Comparison of ENCODE assay signal across 18 cellular contexts in genomic region chrY:13127057-13127456, GRCh38.
DNase-seq lines count a peak whose midpoint lies in the region; ATAC-seq and TF ChIP-seq lines count a peak whose summit lies in the region.
"Had no signal": no experiment of that assay in that cellular context is flagged by ENCODE, and none has a peak within 500 bp of the region (broad histone marks: within the 10 kb centered on the region; RNA-seq: fewer than 3 reads in every experiment).

No MANE protein-coding gene starts in this region.

- no peaks in the 10 kb centered on the region for H3K9me3 Mint-ChIP-seq in activated T-helper 17 cell treated with anti-CD3 and anti-CD28 coated beads, Interleukin-2, amount 50 U/mL, for 72 hours
- H3K9me3 Mint-ChIP-seq in activated T-helper 1 cell treated with anti-CD3 and anti-CD28 coated beads, Interleukin-12 subunit alpha, Interleukin-12 subunit beta, Interleukin-2, Interleukin-4 antibody, amounts not matched to agents 30 ng/mL and 10 ng/mL and 1 ng/mL, durations not matched to agents 14 hours and 24 hours and 36 hours: no peaks in the 10 kb centered on the region

- intact Hi-C loops in stomach (cut with DNase I; ENCODE audit: low total_unique reads): no loop called here
- intact Hi-C loops in activated T-helper 1 cell treated with anti-CD3 and anti-CD28 coated beads, Interleukin-12 subunit alpha, Interleukin-12 subunit beta, Interleukin-2, Interleukin-4 antibody, amounts not matched to agents 30 ng/mL and 10 ng/mL and 1 ng/mL, durations not matched to agents 14 hours and 24 hours and 36 hours (cut with micrococcal nuclease): no loop called here

- DNase-seq in stomach (no peak), activated T-cell treated with anti-CD3 and anti-CD28 coated beads for 4 hours (no peak)
- DNase-seq in activated T-helper 1 cell treated with anti-CD3 and anti-CD28 coated beads, Interleukin-12 subunit alpha, Interleukin-12 subunit beta, Interleukin-2, Interleukin-4 antibody, amounts not matched to agents 30 ng/mL and 10 ng/mL and 1 ng/mL, durations not matched to agents 14 hours and 24 hours and 36 hours (ENCODE audit: low spot score): no peak
- DNase-seq: activated CD8-positive, alpha-beta memory T cell treated with anti-CD3 and anti-CD28 coated beads, Interleukin-2, amount 50 U/mL, for 4 hours; activated naive CD4-positive, alpha-beta T cell treated with anti-CD3 and anti-CD28 coated beads, Interleukin-2, amount 50 U/mL, for 16 hours; EL; hypothalamus; IMR-90; NCI-H2029 treated with DMSO at 0.1 percent for 48 hours; NCI-H524; SHP77 treated with DMSO at 0.1 percent for 48 hours had no signal

- TF ChIP-seq CTCF in stomach (IDR thresholded peaks at IDR 0.05): no peak

- H3K27me3 ChIP-seq in stomach: no peaks in the 10 kb centered on the region
- H3K27me3 ChIP-seq: tibial nerve had no signal

- TF ChIP-seq POLR2A in stomach (IDR thresholded peaks at IDR 0.05): no peak

- no peaks in the 10 kb centered on the region for H3K9me3 ChIP-seq in stomach
- H3K9me3 ChIP-seq: tibial nerve had no signal

- no peak for TF ChIP-seq EP300 in stomach (IDR thresholded peaks at IDR 0.05)

- no peaks in the 10 kb centered on the region for H3K36me3 Mint-ChIP-seq in activated T-helper 17 cell treated with anti-CD3 and anti-CD28 coated beads, Interleukin-2, amount 50 U/mL, for 72 hours (ENCODE audit: low read depth)
- H3K36me3 Mint-ChIP-seq in activated T-helper 1 cell treated with anti-CD3 and anti-CD28 coated beads, Interleukin-12 subunit alpha, Interleukin-12 subunit beta, Interleukin-2, Interleukin-4 antibody, amounts not matched to agents 30 ng/mL and 10 ng/mL and 1 ng/mL, durations not matched to agents 14 hours and 24 hours and 36 hours (ENCODE audit: low read depth): no peaks in the 10 kb centered on the region

- no peak overlapping the region for H3K27ac ChIP-seq in stomach
- H3K27ac ChIP-seq: tibial nerve had no signal

- 18 to 54% (median 41%) methylated on average over 2 to 4 of the region's 4 CpGs; no CpG with 5 or more reads in 2 of the 5 donors for WGBS in stomach, 5 donors

- peak; percentile 91 for ATAC-seq in GM19452 (IDR thresholded peaks at IDR 0.05; ENCODE audit: unreplicated experiment)
- peak; percentile 90 for ATAC-seq in HG02642 (IDR thresholded peaks at IDR 0.05; ENCODE audit: poor library complexity, unreplicated experiment)
- ATAC-seq in HG03439 (IDR thresholded peaks at IDR 0.05; ENCODE audit: unreplicated experiment): peak; percentile 92
- ATAC-seq in activated T-helper 17 cell treated with anti-CD3 and anti-CD28 coated beads, Interleukin-2, amount 50 U/mL, for 72 hours (replicated peaks): peak; percentile 57
- ATAC-seq in GM18517 (IDR thresholded peaks at IDR 0.05; ENCODE audit: unreplicated experiment): no peak
- ATAC-seq: HCT116 had no signal

- H3K27ac Mint-ChIP-seq in activated T-helper 17 cell treated with anti-CD3 and anti-CD28 coated beads, Interleukin-2, amount 50 U/mL, for 72 hours: no peak overlapping the region
- H3K27ac Mint-ChIP-seq in activated T-helper 1 cell treated with anti-CD3 and anti-CD28 coated beads, Interleukin-12 subunit alpha, Interleukin-12 subunit beta, Interleukin-2, Interleukin-4 antibody, amounts not matched to agents 30 ng/mL and 10 ng/mL and 1 ng/mL, durations not matched to agents 14 hours and 24 hours and 36 hours: no peak overlapping the region

- no peak overlapping the region for H3K4me3 ChIP-seq in stomach
- H3K4me3 ChIP-seq: tibial nerve had no signal

- H3K4me3 Mint-ChIP-seq in activated T-helper 17 cell treated with anti-CD3 and anti-CD28 coated beads, Interleukin-2, amount 50 U/mL, for 72 hours: no peak overlapping the region
- no peak overlapping the region for H3K4me3 Mint-ChIP-seq in activated T-helper 1 cell treated with anti-CD3 and anti-CD28 coated beads, Interleukin-12 subunit alpha, Interleukin-12 subunit beta, Interleukin-2, Interleukin-4 antibody, amounts not matched to agents 30 ng/mL and 10 ng/mL and 1 ng/mL, durations not matched to agents 14 hours and 24 hours and 36 hours

- no peaks in the 10 kb centered on the region for H3K27me3 Mint-ChIP-seq in activated T-helper 17 cell treated with anti-CD3 and anti-CD28 coated beads, Interleukin-2, amount 50 U/mL, for 72 hours
- peaks cover 2% of the 10 kb centered on the region for H3K27me3 Mint-ChIP-seq in activated T-helper 1 cell treated with anti-CD3 and anti-CD28 coated beads, Interleukin-12 subunit alpha, Interleukin-12 subunit beta, Interleukin-2, Interleukin-4 antibody, amounts not matched to agents 30 ng/mL and 10 ng/mL and 1 ng/mL, durations not matched to agents 14 hours and 24 hours and 36 hours (ENCODE audit: insufficient read depth)

- no peaks in the 10 kb centered on the region for H3K4me1 Mint-ChIP-seq in activated T-helper 17 cell treated with anti-CD3 and anti-CD28 coated beads, Interleukin-2, amount 50 U/mL, for 72 hours
- H3K4me1 Mint-ChIP-seq in activated T-helper 1 cell treated with anti-CD3 and anti-CD28 coated beads, Interleukin-12 subunit alpha, Interleukin-12 subunit beta, Interleukin-2, Interleukin-4 antibody, amounts not matched to agents 30 ng/mL and 10 ng/mL and 1 ng/mL, durations not matched to agents 14 hours and 24 hours and 36 hours (ENCODE audit: low read depth): no peaks in the 10 kb centered on the region

- H3K36me3 ChIP-seq in stomach: no peaks in the 10 kb centered on the region
- H3K36me3 ChIP-seq: tibial nerve had no signal

- H3K4me1 ChIP-seq in stomach: no peaks in the 10 kb centered on the region
- H3K4me1 ChIP-seq: tibial nerve had no signal
